22 cellular contexts compared by ENCODE assay signal in genomic region chr2:207385076-207385475, GRCh38.
"Had no signal": no experiment of that assay in that cellular context is flagged by ENCODE, and none has a peak within 500 bp of the region (broad histone marks: within the 10 kb centered on the region; RNA-seq: fewer than 3 reads in every experiment).

No MANE protein-coding gene starts in this region.

- H3K36me3 ChIP-seq: gastrocnemius medialis, lower lobe of right lung, prostate gland, right atrium auricular region, thoracic aorta, transverse colon, upper lobe of right lung, uterus had no signal

- H3K4me1 Mint-ChIP-seq: natural killer cell; stimulated activated memory B cell treated with anti-CD40 and anti-IgM and Interleukin-4, amounts not matched to agents 10 μg/mL and 1 μg/mL and 100 μg/mL, for 72 hours had no signal

- ATAC-seq: esophagus mucosa; gastrocnemius medialis; left ventricle myocardium superior; lower lobe of right lung; natural killer cell; sciatic nerve; stimulated activated memory B cell treated with anti-CD40 and anti-IgM and Interleukin-4, amounts not matched to agents 10 μg/mL and 1 μg/mL and 100 μg/mL, for 72 hours; stimulated activated naive CD8-positive, alpha-beta T cell treated with anti-CD3 and anti-CD28 coated beads, Interleukin-15, Interleukin-2, amounts not matched to agents 100 U/mL and 50 U/mL, for 24 hours; upper lobe of right lung had no signal

- H3K27ac Mint-ChIP-seq: natural killer cell; stimulated activated memory B cell treated with anti-CD40 and anti-IgM and Interleukin-4, amounts not matched to agents 10 μg/mL and 1 μg/mL and 100 μg/mL, for 72 hours had no signal

- H3K27me3 ChIP-seq: dorsolateral prefrontal cortex, gastrocnemius medialis, right atrium auricular region, transverse colon, upper lobe of right lung, uterus had no signal

- H3K4me3 Mint-ChIP-seq: natural killer cell; stimulated activated memory B cell treated with anti-CD40 and anti-IgM and Interleukin-4, amounts not matched to agents 10 μg/mL and 1 μg/mL and 100 μg/mL, for 72 hours had no signal

- H3K4me3 ChIP-seq: dorsolateral prefrontal cortex, gastrocnemius medialis, lower lobe of right lung, prostate gland, right atrium auricular region, thoracic aorta, transverse colon, upper lobe of right lung, uterus had no signal

- H3K4me1 ChIP-seq: gastrocnemius medialis, lower lobe of right lung, prostate gland, right atrium auricular region, transverse colon, upper lobe of right lung, uterus had no signal

- H3K27ac ChIP-seq: dorsolateral prefrontal cortex, gastrocnemius medialis, lower lobe of right lung, prostate gland, right atrium auricular region, thoracic aorta, transverse colon, upper lobe of right lung, uterus had no signal

- H3K27me3 Mint-ChIP-seq: stimulated activated memory B cell treated with anti-CD40 and anti-IgM and Interleukin-4, amounts not matched to agents 10 μg/mL and 1 μg/mL and 100 μg/mL, for 72 hours had no signal

- DNase-seq: dorsolateral prefrontal cortex; effector CD4-positive, alpha-beta T cell; foreskin fibroblast; gastrocnemius medialis; head of caudate nucleus; left ventricle myocardium superior; lower lobe of right lung; natural killer cell; stimulated activated CD4-positive, alpha-beta T cell treated with anti-CD3 and anti-CD28 coated beads, Interleukin-4, amount 100 ng/mL, for 4 hours; stimulated activated naive CD8-positive, alpha-beta T cell treated with anti-CD3 and anti-CD28 coated beads, Interleukin-15, Interleukin-2, amounts not matched to agents 100 U/mL and 50 U/mL, for 24 hours; substantia nigra; transverse colon; upper lobe of right lung; uterus had no signal

- FAIRE-seq: colon, keratinocyte had no signal

- H3K9me3 ChIP-seq: gastrocnemius medialis, prostate gland, upper lobe of right lung, uterus had no signal
